ENCODE assay signal across 1 cellular context in genomic region chr7:129146237-129146979, GRCh38.
TF ChIP-seq lines count a peak whose summit lies in the region.

No MANE protein-coding gene starts in this region.

TF ChIP-seq in GM12878, 131 proteins besides CTCF, POLR2A, EP300 and RAD21 (continues in another document):
- TF ChIP-seq ZBTB33 (IDR thresholded peaks at IDR 0.05) (no peak), POLR2AphosphoS5 (IDR thresholded peaks at IDR 0.05; ENCODE audit: low read length) (peak; percentile 90), SREBF2 (IDR thresholded peaks at IDR 0.05; ENCODE audit: low read length) (no peak), PRDM15 (CRISPR knock-in tag; IDR thresholded peaks at IDR 0.05) (no peak), ATF3 (IDR thresholded peaks at IDR 0.05; ENCODE audit: borderline replicate concordance, extremely low read depth, low read depth, low read length) (no peak), PAX8 (IDR thresholded peaks at IDR 0.05) (no peak), NFIC (IDR thresholded peaks at IDR 0.05; ENCODE audit: low read depth, low read length) (peak; percentile 82), JUND (IDR thresholded peaks at IDR 0.05; ENCODE audit: low read depth, low read length) (no peak), NR2C2 (IDR thresholded peaks at IDR 0.05; ENCODE audit: borderline replicate concordance, control insufficient read depth, insufficient read length, low read depth) (no peak), SMAD1 (IDR thresholded peaks at IDR 0.05; ENCODE audit: low read depth, partially characterized antibody) (no peak), BCL11A (IDR thresholded peaks at IDR 0.05; ENCODE audit: low read depth, low read length) (no peak), USF1 (IDR thresholded peaks at IDR 0.05; ENCODE audit: borderline replicate concordance, extremely low read length, insufficient read depth, low read depth, low read length) (no peak), ZZZ3 (IDR thresholded peaks at IDR 0.05; ENCODE audit: control insufficient read depth, insufficient read length, low read depth) (no peak), ZNF687 (IDR thresholded peaks at IDR 0.05) (peak; percentile 82; the same call in 1 of the 2 replicates), TAF1 (IDR thresholded peaks at IDR 0.05; ENCODE audit: borderline replicate concordance, low read depth, low read length) (0 out of 2 replicates have a peak, but pooled peaks have one; percentile 21), IKZF1 (conservative IDR thresholded peaks at IDR 0.05) (peak; percentile 69), STAT1 (conservative IDR thresholded peaks at IDR 0.05) (no peak), RFX5 (IDR thresholded peaks at IDR 0.05; ENCODE audit: low read depth, low read length) (no peak), RAD51 (IDR thresholded peaks at IDR 0.05) (peak; percentile 33; the same call in 1 of the 2 replicates), RELA (IDR thresholded peaks at IDR 0.05; ENCODE audit: borderline replicate concordance, partially characterized antibody) (peak; percentile 61), TCF3 (IDR thresholded peaks at IDR 0.05; ENCODE audit: borderline replicate concordance, insufficient read depth, low read depth, low read length) (peak; percentile 68; the same call in 1 of the 2 replicates), ZBTB4 (CRISPR knock-in tag; IDR thresholded peaks at IDR 0.05) (no peak), MTA3 (IDR thresholded peaks at IDR 0.05; ENCODE audit: borderline replicate concordance, low read length) (peak; percentile 90; the same call in 1 of the 2 replicates), MYC (IDR thresholded peaks at IDR 0.05; ENCODE audit: insufficient read depth, insufficient read length, insufficient replicate concordance, low read length, severe bottlenecking) (no peak), REST (IDR thresholded peaks at IDR 0.05; ENCODE audit: low read depth, low read length) (no peak), CBFB (IDR thresholded peaks at IDR 0.05; ENCODE audit: low read depth) (no peak), E2F8 (IDR thresholded peaks at IDR 0.05; ENCODE audit: low read depth, partially characterized antibody) (no peak), ETV6 (conservative IDR thresholded peaks at IDR 0.05 in 1 of 2, IDR thresholded peaks at IDR 0.05 in 1 of 2; ENCODE audit: borderline replicate concordance in 1 of 2, low read depth in 1 of 2) (no peak), NKRF (conservative IDR thresholded peaks at IDR 0.05) (no peak), CREM (IDR thresholded peaks at IDR 0.05; ENCODE audit: low read depth) (peak; percentile 84; the same call in 1 of the 2 replicates), SRF (IDR thresholded peaks at IDR 0.05; ENCODE audit: low read depth in 2 of 2, low read length in 2 of 2) (no peak), ZNF274 (IDR thresholded peaks at IDR 0.05; ENCODE audit: insufficient read depth, insufficient read length) (no peak)
